ENCODE assay signal across 19 cellular contexts in genomic region chr7:133135451-133135850, GRCh38. TPM values are rescaled to one million over a fixed set of nuclear protein-coding genes. Genes with fewer than 3 reads are reported as not detected.
DNase-seq lines count a peak whose midpoint lies in the region; ATAC-seq and TF ChIP-seq lines count a peak whose summit lies in the region.
"Had no signal": no experiment of that assay in that cellular context is flagged by ENCODE, and none has a peak within 500 bp of the region (broad histone marks: within the 10 kb centered on the region; RNA-seq: fewer than 3 reads in every experiment).

No MANE protein-coding gene starts in this region.

- in situ Hi-C loops in brain microvascular endothelial cell (cut with HindIII; ENCODE audit: low pct_ligation_motif_present, low sequenced_read_pairs) = no loop called here

- no peak overlapping the region for H3K4me3 ChIP-seq in brain microvascular endothelial cell (ENCODE audit: low read depth, low read length)
- H3K4me3 ChIP-seq: A549, SJCRH30 had no signal

- no peaks in the 10 kb centered on the region for H3K27me3 ChIP-seq in brain microvascular endothelial cell (replicated peaks)
- H3K27me3 ChIP-seq: SJCRH30 had no signal

- no peak for TF ChIP-seq CTCF in brain microvascular endothelial cell (IDR thresholded peaks at IDR 0.05; ENCODE audit: low read depth, low read length, missing control alignments)

- no peak for ATAC-seq in HG02678 (IDR thresholded peaks at IDR 0.05; ENCODE audit: unreplicated experiment)
- ATAC-seq: A549 had no signal

- DNase-seq in Daoy (ENCODE audit: low read depth) (peak; percentile 36), HT1080 (ENCODE audit: low read depth) (peak; percentile 38), brain microvascular endothelial cell (peak; percentile 15), kidney glomerular epithelial cell (lab: John Stamatoyannopoulos, UW) (peak; percentile 1), NCI-H1436 treated with DMSO at 0.1 percent for 48 hours (lab: John Stamatoyannopoulos, UW) (no peak), foreskin melanocyte (no peak)
- no peak for DNase-seq in stimulated activated CD4-positive, alpha-beta T cell treated with anti-CD3 and anti-CD28 coated beads, Interleukin-15, amount 100 ng/mL, for 24 hours
- DNase-seq: C1 segment of cervical spinal cord, DND-41, HCEC 1CT, KBM-7, NCI-H1417 treated with DMSO at 0.1 percent for 48 hours, NCI-H2029 treated with DMSO at 0.1 percent for 48 hours, NCI-H2171 treated with DMSO at 0.1 percent for 48 hours, NCI-H748 treated with DMSO at 0.1 percent for 48 hours, RPMI8226, SJCRH30 had no signal

- no peak overlapping the region for H3K27ac ChIP-seq in brain microvascular endothelial cell
- H3K27ac ChIP-seq: A549, SJCRH30 had no signal

- no peaks in the 10 kb centered on the region for H3K36me3 ChIP-seq in brain microvascular endothelial cell (replicated peaks)
- H3K36me3 ChIP-seq: SJCRH30 had no signal

RNA-seq across cellular contexts. Expression of gene CHCHD3, which starts 53.6 kb away (rescaled TPM):
- 280 and 341 TPM in 2 replicates for total RNA-seq in Daoy (2014; rRNA removed; shearing (Covaris generic))
- total RNA-seq in HT1080 (2014; rRNA removed; shearing (Covaris generic)) = 139 and 148 TPM in 2 replicates
- 86.6 and 98.7 TPM in 2 replicates for polyA plus RNA-seq in HT1080 (2015; cell fraction: cytosol; rRNA removed)
- polyA plus RNA-seq in HT1080 (2015; cell fraction: nucleus; rRNA removed) = 35.8 and 36.7 TPM in 2 replicates

Comparison
In these comparisons a context has a peak if more than half of its experiments do, and no peak if none do; other contexts are left out.
1. DNase-seq: peak in Daoy (single experiment), HT1080 (single experiment), brain microvascular endothelial cell (single experiment) and kidney glomerular epithelial cell (single experiment); none in NCI-H1436 treated with DMSO at 0.1 percent for 48 hours (single experiment), stimulated activated CD4-positive, alpha-beta T cell treated with anti-CD3 and anti-CD28 coated beads, Interleukin-15, amount 100 ng/mL, for 24 hours (single experiment) and foreskin melanocyte (single experiment).